Comparison of ENCODE assay signal across 10 cellular contexts in the genomic region with DNA sequence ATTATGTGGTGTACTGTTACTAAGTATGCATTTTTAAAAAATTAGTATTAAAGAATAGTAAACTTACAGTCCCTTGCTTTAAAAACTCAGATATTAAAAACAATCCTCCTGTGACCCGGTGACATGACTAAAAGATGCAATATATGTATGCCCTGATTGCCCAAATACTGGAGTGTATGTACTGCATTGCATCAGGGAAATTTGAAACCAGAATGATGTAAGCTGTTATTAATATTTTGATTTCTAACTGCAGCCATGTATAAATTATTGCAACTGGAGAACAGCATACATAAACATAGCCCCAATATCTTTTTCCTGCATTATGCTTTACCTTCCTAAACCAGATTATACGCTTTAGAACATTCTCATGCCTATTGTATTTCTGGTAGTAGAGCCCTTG. TPM values are rescaled to one million over a fixed set of nuclear protein-coding genes. Genes with fewer than 3 reads are reported as not detected.
A peak's percentile ranks its signal among the peaks of the same experiment; 100 is the strongest.
DNase-seq lines count a peak whose midpoint lies in the region; ATAC-seq and TF ChIP-seq lines count a peak whose summit lies in the region.
"Had no signal": no experiment of that assay in that cellular context is flagged by ENCODE, and none has a peak within 500 bp of the region (broad histone marks: within the 10 kb centered on the region; RNA-seq: fewer than 3 reads in every experiment).

No MANE protein-coding gene starts in this region.

- no peak overlapping the region for H3K27ac Mint-ChIP-seq in Caco-2 (ENCODE audit: unreplicated experiment)
- H3K27ac Mint-ChIP-seq in activated CD8-positive, alpha-beta T cell treated with anti-CD3 and anti-CD28 coated beads for 36 hours = peak overlapping the region; percentile 82

- POLR2A ChIA-PET in Caco-2 (lab: Charles Lee) = no interaction called here
- POLR2A ChIA-PET in activated CD8-positive, alpha-beta T cell treated with anti-CD3 and anti-CD28 coated beads for 36 hours (lab: Charles Lee) = interaction anchor here (1.3 to 12.2 kb wide), 2 partner anchors 8 to 20 kb away, joined by 3 to 178 read pairs; a partner anchor contains a TSS

- H3K27ac ChIP-seq in ACC112 (ENCODE audit: low read depth, low read length) = peak overlapping the region; percentile 47
- H3K27ac ChIP-seq: neutrophil had no signal

- H3K4me3 ChIP-seq in ACC112 (ENCODE audit: low read depth, low read length) (no peak overlapping the region), Caco-2 (ENCODE audit: low read depth, low read length) (no peak overlapping the region)

- no peak overlapping the region for H2AFZ ChIP-seq in ACC112 (ENCODE audit: low read length, unreplicated experiment)

- H3K9me3 ChIP-seq in Caco-2 = no peaks in the 10 kb centered on the region; the same call in 1 of the 2 replicates
- H3K9me3 ChIP-seq: neutrophil had no signal

- peaks cover 3% of the 10 kb centered on the region for H3K4me1 Mint-ChIP-seq in Caco-2 (ENCODE audit: low read depth, unreplicated experiment)
- H3K4me1 Mint-ChIP-seq in activated CD8-positive, alpha-beta T cell treated with anti-CD3 and anti-CD28 coated beads for 36 hours (ENCODE audit: low read depth) = peaks cover 38% of the 10 kb centered on the region

- no TSS peak for BruUV-seq in Caco-2 (replicated peaks; lab: Mats Ljungman, UMichigan)

- H3K4me1 ChIP-seq in ACC112 (ENCODE audit: control insufficient read depth, insufficient read depth, low read length, unreplicated experiment) (peaks cover 35% of the 10 kb centered on the region), Caco-2 (peaks cover 9% of the 10 kb centered on the region)

- H3K27me3 Mint-ChIP-seq in Caco-2 (ENCODE audit: insufficient read depth, unreplicated experiment) = no peaks in the 10 kb centered on the region
- no peaks in the 10 kb centered on the region for H3K27me3 Mint-ChIP-seq in activated CD8-positive, alpha-beta T cell treated with anti-CD3 and anti-CD28 coated beads for 36 hours

- no peak for TF ChIP-seq CTCF in Caco-2 (IDR thresholded peaks at IDR 0.05; ENCODE audit: insufficient read depth in 1 of 2, low read depth in 1 of 2, low read length in 1 of 2, severe bottlenecking in 1 of 2, unreplicated experiment in 1 of 2)
- no peak for TF ChIP-seq CTCF in activated CD8-positive, alpha-beta T cell treated with anti-CD3 and anti-CD28 coated beads for 36 hours (IDR thresholded peaks at IDR 0.05)

- CTCF ChIA-PET in Caco-2 (lab: Charles Lee) = no interaction called here
- CTCF ChIA-PET in activated CD8-positive, alpha-beta T cell treated with anti-CD3 and anti-CD28 coated beads for 36 hours (lab: Charles Lee) = interaction anchor here (1.5 to 3.5 kb wide), 3 partner anchors 12 to 45 kb away, joined by 4 to 14 read pairs (median 7); no protein-coding TSS in a partner anchor

- H3K36me3 ChIP-seq in ACC112 (ENCODE audit: insufficient read depth, low read length) (peaks cover 9% of the 10 kb centered on the region), Caco-2 (ENCODE audit: control insufficient read depth, insufficient read depth, low read length) (peaks cover 3% of the 10 kb centered on the region; the same call in 1 of the 2 replicates)

- peak overlapping the region; percentile 8 for H3K4me3 Mint-ChIP-seq in Caco-2 (ENCODE audit: unreplicated experiment)
- peak overlapping the region; percentile 52 for H3K4me3 Mint-ChIP-seq in activated CD8-positive, alpha-beta T cell treated with anti-CD3 and anti-CD28 coated beads for 36 hours

- peaks cover 45% of the 10 kb centered on the region for H3K36me3 Mint-ChIP-seq in Caco-2 (ENCODE audit: insufficient read depth, unreplicated experiment)
- peaks cover 28% of the 10 kb centered on the region for H3K36me3 Mint-ChIP-seq in activated CD8-positive, alpha-beta T cell treated with anti-CD3 and anti-CD28 coated beads for 36 hours (ENCODE audit: low read depth)

- no peaks in the 10 kb centered on the region for H3K9me3 Mint-ChIP-seq in Caco-2 (ENCODE audit: unreplicated experiment)
- H3K9me3 Mint-ChIP-seq in activated CD8-positive, alpha-beta T cell treated with anti-CD3 and anti-CD28 coated beads for 36 hours = no peaks in the 10 kb centered on the region

- H3K27me3 ChIP-seq in ACC112 (ENCODE audit: insufficient read depth, low read length) = no peaks in the 10 kb centered on the region
- H3K27me3 ChIP-seq in Caco-2 (replicated peaks; ENCODE audit: control insufficient read depth, insufficient read depth, low read length) = no peaks in the 10 kb centered on the region
- H3K27me3 ChIP-seq: neutrophil had no signal

- intact Hi-C loops in Caco-2 (cut with micrococcal nuclease; ENCODE audit: unreplicated experiment) = no loop called here
- intact Hi-C loops in activated CD8-positive, alpha-beta T cell treated with anti-CD3 and anti-CD28 coated beads for 36 hours (cut with micrococcal nuclease) = no loop called here
- intact Hi-C loops in left cardiac atrium (cut with DNase I) = no loop called here

- peaks cover 44% of the 10 kb centered on the region for H3K79me2 ChIP-seq in ACC112 (ENCODE audit: control insufficient read depth, insufficient read depth, low read length, unreplicated experiment)

- ATAC-seq in activated CD8-positive, alpha-beta T cell treated with anti-CD3 and anti-CD28 coated beads for 36 hours = no peak
- ATAC-seq in left cardiac atrium (no peak), GM18861 (IDR thresholded peaks at IDR 0.05; ENCODE audit: unreplicated experiment) (no peak)

- no peak for DNase-seq in Caco-2
- no peak for DNase-seq in activated CD8-positive, alpha-beta T cell treated with anti-CD3 and anti-CD28 coated beads for 36 hours
- DNase-seq in iris pigment epithelial cell (ENCODE audit: low read depth) = peak; percentile 81
- DNase-seq in COLO829 (ENCODE audit: low spot score) = no peak
- DNase-seq in Ammon's horn (ENCODE audit: low spot score) = no peak
- DNase-seq in left cardiac atrium = no peak
- DNase-seq: activated CD8-positive, alpha-beta memory T cell treated with anti-CD3 and anti-CD28 coated beads for 24 hours had no signal

RNA-seq across cellular contexts. Expression of a gene that starts 3.7 kb away (rescaled TPM):
- total RNA-seq in Caco-2 (2022) (1,923 and 2,051 TPM in 2 replicates), left cardiac atrium (100 to 1,000 TPM; 807 to 922 TPM)
- 1,000 to 10,000 TPM; 2,808 to 2,816 TPM for total RNA-seq in activated CD8-positive, alpha-beta T cell treated with anti-CD3 and anti-CD28 coated beads for 36 hours
